Comparison of ENCODE assay signal across 8 cellular contexts in genomic region chr10:24344279-24344678, GRCh38.
DNase-seq lines count a peak whose midpoint lies in the region; ATAC-seq and TF ChIP-seq lines count a peak whose summit lies in the region.
"Had no signal": no experiment of that assay in that cellular context is flagged by ENCODE, and none has a peak within 500 bp of the region (broad histone marks: within the 10 kb centered on the region; RNA-seq: fewer than 3 reads in every experiment).

No MANE protein-coding gene starts in this region.

- peaks cover 19 to 45% of the 10 kb centered on the region in 2 donors for H3K4me1 ChIP-seq in thoracic aorta (ENCODE audit: control insufficient read depth in 1 of 2, low read depth in 2 of 2)
- H3K4me1 ChIP-seq in ovary (ENCODE audit: insufficient read depth), result no peaks in the 10 kb centered on the region

- H3K27me3 ChIP-seq in thoracic aorta (replicated peaks; ENCODE audit: insufficient read depth) (no peaks in the 10 kb centered on the region), ovary (no peaks in the 10 kb centered on the region)

- TF ChIP-seq CTCF in thoracic aorta (IDR thresholded peaks at IDR 0.05), result no peak
- TF ChIP-seq CTCF in ovary (IDR thresholded peaks at IDR 0.05), result no peak

- H3K27ac ChIP-seq in thoracic aorta (peak overlapping the region; percentile 40 to 76), ovary (no peak overlapping the region)

- no peak for ATAC-seq in thoracic aorta (ENCODE audit: insufficient number of reproducible peaks, low FRiP score, low read depth)

- no peaks in the 10 kb centered on the region for H3K9me3 ChIP-seq in thoracic aorta
- H3K9me3 ChIP-seq in ovary, result no peaks in the 10 kb centered on the region

- no peak for TF ChIP-seq EP300 in ovary (IDR thresholded peaks at IDR 0.05)

- H3K4me3 ChIP-seq in thoracic aorta (peak overlapping the region; percentile 56), ovary (no peak overlapping the region)
- H3K4me3 ChIP-seq: skin epidermis had no signal

- no peak for TF ChIP-seq POLR2A in ovary (IDR thresholded peaks at IDR 0.05)

- intact Hi-C loops in ovary (cut with DNase I), result no loop called here

- WGBS in ovary, 3 donors, result 60 to 63% (median 61%) methylated on average over 4 of the region's 4 CpGs

- H3K36me3 ChIP-seq in thoracic aorta (no peaks in the 10 kb centered on the region), ovary (no peaks in the 10 kb centered on the region)

- peak; percentile 37 for DNase-seq in HPDE6-E6E7 (ENCODE audit: extremely low spot score)
- DNase-seq in T1000 (lab: John Stamatoyannopoulos, UW), result peak; percentile 31
- peak; percentile 42 for DNase-seq in glomerular endothelial cell (ENCODE audit: extremely low read depth, low read depth, low spot score)
- DNase-seq in thoracic aorta (ENCODE audit: low spot score), result no peak
- no peak for DNase-seq in ovary
- DNase-seq in anterior cingulate cortex (lab: John Stamatoyannopoulos, UW), result no peak
- DNase-seq in HuH-7 (ENCODE audit: low spot score), result no peak

Comparison
In these comparisons a context has a peak if more than half of its experiments do, and no peak if none do; other contexts are left out.
1. DNase-seq: peak in HPDE6-E6E7 (single experiment), T1000 (single experiment) and glomerular endothelial cell (single experiment); none in thoracic aorta (single experiment), ovary (0 of 5), anterior cingulate cortex (0 of 58) and HuH-7 (single experiment).
2. H3K27ac ChIP-seq: peak in thoracic aorta (2 of 2); none in ovary (0 of 2).